ENCODE assay signal across 9 cellular contexts in genomic region chr20:10524034-10524476, GRCh38.
DNase-seq lines count a peak whose midpoint lies in the region; ATAC-seq and TF ChIP-seq lines count a peak whose summit lies in the region.
"Had no signal": no experiment of that assay in that cellular context is flagged by ENCODE, and none has a peak within 500 bp of the region (broad histone marks: within the 10 kb centered on the region; RNA-seq: fewer than 3 reads in every experiment).

No MANE protein-coding gene starts in this region.

- TF ChIP-seq CTCF in heart left ventricle (IDR thresholded peaks at IDR 0.05): no peak
- TF ChIP-seq CTCF in progenitor cell of endocrine pancreas (IDR thresholded peaks at IDR 0.05; ENCODE audit: unreplicated experiment): no peak

- H3K36me3 Mint-ChIP-seq in progenitor cell of endocrine pancreas (ENCODE audit: insufficient read depth): no peaks in the 10 kb centered on the region

- no peaks in the 10 kb centered on the region for H3K36me3 ChIP-seq in heart left ventricle

- H3K9me3 ChIP-seq in heart left ventricle: no peaks in the 10 kb centered on the region

- peak overlapping the region; percentile 81 for H3K27ac Mint-ChIP-seq in progenitor cell of endocrine pancreas

- H3K9me3 Mint-ChIP-seq in progenitor cell of endocrine pancreas (ENCODE audit: low read depth): no peaks in the 10 kb centered on the region

- intact Hi-C loops in heart left ventricle (cut with DNase I): loop anchor here in 1 of 10 donors (10.0 kb wide), 1 partner anchor 49 kb away; no protein-coding TSS in a partner anchor

- H3K4me1 Mint-ChIP-seq in progenitor cell of endocrine pancreas (ENCODE audit: low read depth): peaks cover 27% of the 10 kb centered on the region

- peak overlapping the region in 9 of 12 donors; percentile 2 to 80 (median 28) for H3K27ac ChIP-seq in heart left ventricle

- H3K4me3 Mint-ChIP-seq in progenitor cell of endocrine pancreas (ENCODE audit: low read depth): no peak overlapping the region

- TF ChIP-seq POLR2A in heart left ventricle (IDR thresholded peaks at IDR 0.05): no peak

- 51 to 69% (median 62%) methylated on average over 8 to 10 of the region's 10 CpGs for WGBS in heart left ventricle, 4 donors

- H3K4me1 ChIP-seq in heart left ventricle: peaks cover 0 to 36% (median 2%) of the 10 kb centered on the region in 12 donors

- no peak overlapping the region for H3K4me3 ChIP-seq in heart left ventricle

- peak; percentile 83 to 93 (median 87) for ATAC-seq in heart left ventricle
- ATAC-seq in HG02610 (IDR thresholded peaks at IDR 0.05; ENCODE audit: unreplicated experiment): no peak
- ATAC-seq in HG03280 (IDR thresholded peaks at IDR 0.05; ENCODE audit: unreplicated experiment): no peak

- DNase-seq in DMS153 (lab: John Stamatoyannopoulos, UW) (peak; percentile 72), SHP77 treated with DMSO at 0.1 percent for 48 hours (lab: John Stamatoyannopoulos, UW) (peak; percentile 98), heart left ventricle (peak in 4 of 5 donors; percentile 48 to 58 (median 54)), progenitor cell of endocrine pancreas (ENCODE audit: low spot score, unreplicated experiment) (no peak), T-helper 1 cell (no peak)
- DNase-seq in stimulated activated CD8-positive, alpha-beta memory T cell treated with anti-CD3 and anti-CD28 coated beads, Interleukin-4, amount 100 ng/mL, for 48 hours: no peak
- DNase-seq: activated CD8-positive, alpha-beta memory T cell treated with anti-CD3 and anti-CD28 coated beads, Interleukin-2, amount 50 U/mL, for 4 hours had no signal

- H3K27me3 ChIP-seq in heart left ventricle: no peaks in the 10 kb centered on the region

- no peaks in the 10 kb centered on the region for H3K27me3 Mint-ChIP-seq in progenitor cell of endocrine pancreas

Comparison
In these comparisons a context has a peak if more than half of its experiments do, and no peak if none do; other contexts are left out.
1. DNase-seq: peak in DMS153 (single experiment), SHP77 treated with DMSO at 0.1 percent for 48 hours (single experiment) and heart left ventricle (4 of 5); none in progenitor cell of endocrine pancreas (single experiment), T-helper 1 cell (0 of 5) and stimulated activated CD8-positive, alpha-beta memory T cell treated with anti-CD3 and anti-CD28 coated beads, Interleukin-4, amount 100 ng/mL, for 48 hours (single experiment).
2. ATAC-seq: peak in heart left ventricle (4 of 4); none in HG02610 (single experiment) and HG03280 (single experiment).